Comparison of ENCODE assay signal across 8 cellular contexts in the genomic region with DNA sequence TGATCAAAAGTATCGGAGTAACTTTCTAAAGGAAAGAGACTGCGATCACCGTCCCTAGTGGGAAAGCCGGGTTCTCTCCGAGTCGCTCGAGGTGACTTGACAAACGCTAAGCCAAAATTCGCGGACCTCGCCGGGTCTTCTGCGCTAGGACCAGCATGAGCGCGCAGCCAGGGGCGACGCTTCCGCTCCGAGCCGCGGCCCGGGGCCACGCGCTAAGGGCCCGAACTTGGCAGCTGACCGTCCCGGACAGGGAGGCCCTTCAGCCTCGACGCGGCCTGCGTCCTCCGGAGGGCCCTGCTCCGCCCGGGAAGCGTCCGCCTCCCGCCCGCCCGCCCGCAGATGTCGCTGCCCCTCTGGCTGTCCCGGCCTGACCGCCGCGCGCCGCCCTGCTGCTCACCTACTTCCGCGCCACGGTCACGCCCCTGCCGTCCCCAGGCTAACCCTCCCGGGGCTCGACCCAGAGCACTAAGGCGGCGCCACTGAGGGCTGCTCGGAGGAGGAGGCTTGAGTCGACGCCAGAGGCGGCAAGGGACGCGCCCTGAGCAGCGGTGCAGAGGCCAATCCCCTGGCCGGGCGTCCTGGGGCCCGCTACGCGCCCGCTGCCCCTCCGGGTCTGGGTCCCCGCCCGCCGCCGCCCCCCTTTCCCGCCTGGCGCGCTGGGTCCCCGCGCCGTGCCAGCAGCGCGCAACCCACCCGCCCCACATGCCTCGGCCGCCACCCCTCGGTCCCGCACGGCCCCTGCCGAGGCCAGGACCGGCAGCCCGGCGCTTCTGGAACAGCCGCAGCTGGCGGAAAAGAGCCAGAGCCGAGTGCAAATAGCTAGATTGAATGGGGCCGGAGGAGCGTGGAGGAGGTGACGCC.
A peak's percentile ranks its signal among the peaks of the same experiment; 100 is the strongest.
DNase-seq lines count a peak whose midpoint lies in the region; ATAC-seq, FAIRE-seq and TF ChIP-seq lines count a peak whose summit lies in the region.

No MANE protein-coding gene starts in this region.

- peak; percentile 53 for FAIRE-seq in GM19239 (lab: Jason Lieb, UNC)

- no peaks in the 10 kb centered on the region for H3K9me3 ChIP-seq in muscle layer of colon (ENCODE audit: low read length)

- H3K36me3 ChIP-seq in muscle layer of colon (ENCODE audit: insufficient read depth, low read length), result peaks cover 13% of the 10 kb centered on the region

- ATAC-seq in HG03457 (IDR thresholded peaks at IDR 0.05; ENCODE audit: unreplicated experiment), result peak; percentile 35

- peak overlapping the region; percentile 96 for H3K4me3 ChIP-seq in epithelial cell of esophagus (ENCODE audit: low read length)
- H3K4me3 ChIP-seq in muscle layer of colon (ENCODE audit: low read depth in 1 of 2, low read length in 2 of 2), result peak overlapping the region; percentile 66 to 100

- TF ChIP-seq CTCF in epithelial cell of esophagus (IDR thresholded peaks at IDR 0.05; ENCODE audit: insufficient read depth, low read depth, low read length, missing control alignments), result no peak

- peak; percentile 93 for DNase-seq in CD1c-positive myeloid dendritic cell (ENCODE audit: extremely low spot score)
- DNase-seq in GM19239 (ENCODE audit: insufficient read length, low spot score), result peak; percentile 44
- DNase-seq in NOMO-1 treated with DMSO at 0.1 percent for 48 hours (lab: John Stamatoyannopoulos, UW; ENCODE audit: unreplicated experiment), result peak; percentile 87
- DNase-seq in activated CD8-positive, alpha-beta memory T cell treated with anti-CD3 and anti-CD28 coated beads, Interleukin-2, amount 50 U/mL, for 24 hours (ENCODE audit: extremely low read depth), result peak; percentile 58
- peak; percentile 80 for DNase-seq in epithelial cell of esophagus (ENCODE audit: low read depth)
- DNase-seq in stimulated activated CD8-positive, alpha-beta memory T cell treated with anti-CD3 and anti-CD28 coated beads, Interleukin-7, amount 100 ng/mL, for 24 hours (ENCODE audit: low read depth), result peak; percentile 61

- no peaks in the 10 kb centered on the region for H3K27me3 ChIP-seq in muscle layer of colon (ENCODE audit: control insufficient read depth in 1 of 2, insufficient read depth in 2 of 2, low read length in 2 of 2)

- peaks cover 36% of the 10 kb centered on the region for H3K4me1 ChIP-seq in muscle layer of colon (ENCODE audit: insufficient read depth, low read length)

- H3K27ac ChIP-seq in muscle layer of colon (ENCODE audit: low read depth, low read length), result peak overlapping the region; percentile 78

- peak overlapping the region; percentile 96 for H3K9ac ChIP-seq in muscle layer of colon (ENCODE audit: low read length)

Comparison
In these comparisons a context has a peak if more than half of its experiments do, and no peak if none do; other contexts are left out.
1. Peak in every context shown above with its lines: DNase-seq, ATAC-seq, H3K4me3 ChIP-seq and H3K27ac ChIP-seq.